19 cellular contexts compared by ENCODE assay signal in genomic region chr20:32906200-32906599, GRCh38. TPM values are rescaled to one million over a fixed set of nuclear protein-coding genes. Genes with fewer than 3 reads are reported as not detected.
"Had no signal": no experiment of that assay in that cellular context is flagged by ENCODE, and none has a peak within 500 bp of the region (broad histone marks: within the 10 kb centered on the region; RNA-seq: fewer than 3 reads in every experiment).

No MANE protein-coding gene starts in this region.

- H3K9me3 ChIP-seq: heart left ventricle, mucosa of descending colon, tibial nerve had no signal

- H3K27ac Mint-ChIP-seq: activated CD4-positive, alpha-beta memory T cell treated with anti-CD3 and anti-CD28 coated beads for 36 hours; activated T-cell treated with anti-CD3 and anti-CD28 coated beads, Interleukin-2, amount 50 U/mL, for 72 hours; progenitor cell of endocrine pancreas; stimulated activated effector memory CD8-positive, alpha-beta T cell treated with anti-CD3 and anti-CD28 coated beads, Interleukin-12 subunit alpha, Interleukin-12 subunit beta, amount 100 ng/mL, for 72 hours had no signal

- DNase-seq: activated CD4-positive, alpha-beta memory T cell treated with anti-CD3 and anti-CD28 coated beads for 36 hours; activated CD4-positive, CD25-positive, alpha-beta regulatory T cell; activated CD8-positive, alpha-beta memory T cell treated with anti-CD3 and anti-CD28 coated beads, Interleukin-2, amount 50 U/mL, for 4 hours; activated T-cell treated with anti-CD3 and anti-CD28 coated beads, Interleukin-2, amount 50 U/mL, for 72 hours; effector CD8-positive, alpha-beta T cell; foreskin melanocyte; mammary epithelial cell; naive thymus-derived CD8-positive, alpha-beta T cell; nucleus accumbens; right cardiac atrium; T-helper 2 cell had no signal

- H3K27ac ChIP-seq: coronary artery, heart left ventricle, tibial nerve had no signal

- H3K27me3 ChIP-seq: heart left ventricle, tibial nerve had no signal

- H3K4me3 ChIP-seq: coronary artery, heart left ventricle, mucosa of descending colon, smooth muscle cell, tibial nerve had no signal

- H3K27me3 Mint-ChIP-seq: activated CD4-positive, alpha-beta memory T cell treated with anti-CD3 and anti-CD28 coated beads for 36 hours; naive thymus-derived CD8-positive, alpha-beta T cell had no signal

- H3K4me1 ChIP-seq: heart left ventricle had no signal

- H3K36me3 Mint-ChIP-seq: activated CD4-positive, alpha-beta memory T cell treated with anti-CD3 and anti-CD28 coated beads for 36 hours; naive thymus-derived CD8-positive, alpha-beta T cell; stimulated activated effector memory CD8-positive, alpha-beta T cell treated with anti-CD3 and anti-CD28 coated beads, Interleukin-12 subunit alpha, Interleukin-12 subunit beta, amount 100 ng/mL, for 72 hours had no signal

- ATAC-seq: activated T-cell treated with anti-CD3 and anti-CD28 coated beads, Interleukin-2, amount 50 U/mL, for 72 hours; heart left ventricle; left lobe of liver; mucosa of descending colon; right cardiac atrium; stimulated activated effector memory CD8-positive, alpha-beta T cell treated with anti-CD3 and anti-CD28 coated beads, Interleukin-12 subunit alpha, Interleukin-12 subunit beta, amount 100 ng/mL, for 72 hours had no signal

- H3K36me3 ChIP-seq: heart left ventricle, tibial nerve had no signal

- H3K4me3 Mint-ChIP-seq: activated CD4-positive, alpha-beta memory T cell treated with anti-CD3 and anti-CD28 coated beads for 36 hours; activated T-cell treated with anti-CD3 and anti-CD28 coated beads, Interleukin-2, amount 50 U/mL, for 72 hours; stimulated activated effector memory CD8-positive, alpha-beta T cell treated with anti-CD3 and anti-CD28 coated beads, Interleukin-12 subunit alpha, Interleukin-12 subunit beta, amount 100 ng/mL, for 72 hours had no signal

- H3K9me3 Mint-ChIP-seq: activated CD4-positive, alpha-beta memory T cell treated with anti-CD3 and anti-CD28 coated beads for 36 hours; activated T-cell treated with anti-CD3 and anti-CD28 coated beads, Interleukin-2, amount 50 U/mL, for 72 hours; naive thymus-derived CD8-positive, alpha-beta T cell; stimulated activated effector memory CD8-positive, alpha-beta T cell treated with anti-CD3 and anti-CD28 coated beads, Interleukin-12 subunit alpha, Interleukin-12 subunit beta, amount 100 ng/mL, for 72 hours had no signal

RNA-seq across cellular contexts. Expression of gene EFCAB8, which starts 47.5 kb away (rescaled TPM):
- polyA plus RNA-seq: mammary epithelial cell; naive thymus-derived CD8-positive, alpha-beta T cell; right cardiac atrium had no signal
